Comparison of ENCODE assay signal across 9 cellular contexts in genomic region chr12:104455594-104456416, GRCh38. TPM values are rescaled to one million over a fixed set of nuclear protein-coding genes. Genes with fewer than 3 reads are reported as not detected.
A peak's percentile ranks its signal among the peaks of the same experiment; 100 is the strongest.
DNase-seq lines count a peak whose midpoint lies in the region; ATAC-seq, FAIRE-seq and TF ChIP-seq lines count a peak whose summit lies in the region.
"Had no signal": no experiment of that assay in that cellular context is flagged by ENCODE, and none has a peak within 500 bp of the region (broad histone marks: within the 10 kb centered on the region; RNA-seq: fewer than 3 reads in every experiment).

No MANE protein-coding gene starts in this region.

- no peak overlapping the region for H2BK5ac ChIP-seq in mesendoderm (ENCODE audit: low read length)

- peaks cover 0 to 32% (median 23%) of the 10 kb centered on the region in 9 donors for H3K4me1 ChIP-seq in heart right ventricle
- peaks cover 3% of the 10 kb centered on the region for H3K4me1 ChIP-seq in mesendoderm (ENCODE audit: control insufficient read depth, low read depth, low read length)
- peaks cover 1% of the 10 kb centered on the region for H3K4me1 ChIP-seq in urinary bladder (ENCODE audit: insufficient read depth)

- no peaks in the 10 kb centered on the region for H3K79me2 ChIP-seq in mesendoderm (ENCODE audit: control insufficient read depth, insufficient read depth, low read length)

- DNase-seq in heart right ventricle (no peak), cardiac septum (ENCODE audit: low spot score) (no peak), MCF 10A (ENCODE audit: unreplicated experiment) (no peak), mesendoderm (no peak), NCI-H1048 (lab: John Stamatoyannopoulos, UW) (no peak), H54 (ENCODE audit: insufficient read length, low spot score) (no peak)

- peak overlapping the region; percentile 53 for H3K18ac ChIP-seq in mesendoderm (ENCODE audit: low read length)

- H3K23ac ChIP-seq in mesendoderm (ENCODE audit: low read length) = no peak overlapping the region

- no peak overlapping the region for H4K5ac ChIP-seq in mesendoderm (ENCODE audit: low read length)

- H3K36me3 ChIP-seq in heart right ventricle (no peaks in the 10 kb centered on the region), mesendoderm (ENCODE audit: control insufficient read depth, insufficient read depth, low read length) (no peaks in the 10 kb centered on the region), urinary bladder (ENCODE audit: insufficient read depth) (no peaks in the 10 kb centered on the region)

- no peak overlapping the region for H4K8ac ChIP-seq in mesendoderm (ENCODE audit: low read depth, low read length)

- H3K4ac ChIP-seq in mesendoderm (ENCODE audit: low read depth, low read length) = no peak overlapping the region

- WGBS in heart right ventricle, 2 donors = 34 to 39% methylated on average over 8 of the region's 8 CpGs
- no CpG with 5 or more reads among the region's 8 CpGs for WGBS in mesendoderm (ENCODE audit: extremely low coverage, insufficient coverage, low lambda C conversion rate)
- 32% methylated on average over 8 of the region's 8 CpGs for WGBS in urinary bladder

- peak overlapping the region; percentile 65 for H3K56ac ChIP-seq in mesendoderm (ENCODE audit: low read length)

- TF ChIP-seq CTCF in heart right ventricle (IDR thresholded peaks at IDR 0.05) (no peak), MCF 10A (IDR thresholded peaks at IDR 0.05; ENCODE audit: unreplicated experiment) (no peak)

- H3K9me3 ChIP-seq in heart right ventricle = peaks cover 0 to 3% (median 0%) of the 10 kb centered on the region in 11 donors

- H3K79me1 ChIP-seq in mesendoderm (ENCODE audit: low read length) = peaks cover under 1% of the 10 kb centered on the region

- H3K4me1 Mint-ChIP-seq in MCF 10A (ENCODE audit: insufficient read depth, unreplicated experiment) = peaks cover 24% of the 10 kb centered on the region

- H2AK5ac ChIP-seq in mesendoderm (ENCODE audit: low read length) = no peak overlapping the region

- intact Hi-C loops in heart right ventricle (cut with DNase I) (loop anchor here in 7 of 10 donors (5.0 to 10.0 kb wide), 8 partner anchors 51 to 419 kb away; no protein-coding TSS in a partner anchor), cardiac septum (cut with DNase I) (loop anchor here (2.0 to 5.0 kb wide), 5 partner anchors 74 to 416 kb away; no protein-coding TSS in a partner anchor), MCF 10A (cut with micrococcal nuclease) (loop anchor here (2.0 to 5.0 kb wide), 6 partner anchors 73 to 646 kb away; partner anchors contain the start of gene SLC41A2)

- H3K4me3 ChIP-seq in heart right ventricle (peak overlapping the region; percentile 49 to 99 (median 93)), mesendoderm (ENCODE audit: low read length) (peak overlapping the region; percentile 53), urinary bladder (ENCODE audit: low read depth, low read length) (peak overlapping the region; percentile 87)

- no peak for TF ChIP-seq POLR2A in H54 (IDR thresholded peaks at IDR 0.05; ENCODE audit: low read depth, low read length)

- no TSS peak for BruUV-seq in MCF 10A (replicated peaks; lab: Mats Ljungman, UMichigan)

- CTCF ChIA-PET in MCF 10A (lab: Yijun Ruan, JAX) = interaction anchor here (0.6 to 2.0 kb wide), 5 partner anchors 12 to 597 kb away, joined by 3 to 9 read pairs (median 3); no protein-coding TSS in a partner anchor

- peak overlapping the region; percentile 83 for H3K4me3 Mint-ChIP-seq in MCF 10A (ENCODE audit: unreplicated experiment)

- H3K27me3 ChIP-seq in heart right ventricle (no peaks in the 10 kb centered on the region), mesendoderm (ENCODE audit: insufficient read depth, low read length, poor library complexity) (no peaks in the 10 kb centered on the region)

- no peaks in the 10 kb centered on the region for H3K9me3 Mint-ChIP-seq in MCF 10A (ENCODE audit: unreplicated experiment)

- no peak for FAIRE-seq in H54 (lab: Jason Lieb, UNC)
- FAIRE-seq: frontal cortex had no signal

- POLR2A ChIA-PET in MCF 10A (lab: Yijun Ruan, JAX) = interaction anchor here (1.0 to 2.4 kb wide), 4 partner anchors 70 to 503 kb away, joined by 3 to 7 read pairs (median 4); no protein-coding TSS in a partner anchor

- H3K27ac Mint-ChIP-seq in MCF 10A (ENCODE audit: low read depth, unreplicated experiment) = peak overlapping the region; percentile 88

- H3K4me2 ChIP-seq in mesendoderm (ENCODE audit: low read length) = peak overlapping the region; percentile 83

- H3K9ac ChIP-seq in mesendoderm (ENCODE audit: low read length) = peak overlapping the region; percentile 66

- no peaks in the 10 kb centered on the region for H3K27me3 Mint-ChIP-seq in MCF 10A (ENCODE audit: insufficient read depth, unreplicated experiment)

- H2BK15ac ChIP-seq in mesendoderm (replicated peaks; ENCODE audit: low read depth) = no peak overlapping the region

- ATAC-seq in heart right ventricle (no peak), GM21423 (IDR thresholded peaks at IDR 0.05; ENCODE audit: unreplicated experiment) (no peak)

- H3K27ac ChIP-seq in heart right ventricle (peak overlapping the region in 8 of 10 donors; percentile 74 to 95 (median 83)), mesendoderm (ENCODE audit: low read depth, low read length) (no peak overlapping the region), urinary bladder (ENCODE audit: low read depth) (no peak overlapping the region)

- no peaks in the 10 kb centered on the region for H3K36me3 Mint-ChIP-seq in MCF 10A (ENCODE audit: insufficient read depth, unreplicated experiment)

- H2BK120ac ChIP-seq in mesendoderm (ENCODE audit: low read depth, low read length) = no peak overlapping the region

RNA-seq across cellular contexts. Expression of gene CHST11, which starts 0.9 kb away (rescaled TPM):
- total RNA-seq in heart right ventricle (10 to 100 TPM in 2 of 10 donors, 1 to 10 TPM in 8; 2.7 to 12.7 (median 4.5) TPM), cardiac septum (6.1 TPM), MCF 10A (2022) (4.8 and 5.3 TPM in 2 replicates), urinary bladder (4.7 TPM)
- polyA plus RNA-seq in heart right ventricle (1 to 10 TPM; 1.1 to 1.2 TPM), urinary bladder (10.0 TPM)
- 5.2 TPM for polyA plus RNA-seq in mesendoderm (2013, experiment 1 of 2)
- polyA plus RNA-seq in mesendoderm (2013, experiment 2 of 2) = 5.9 TPM

Comparison
In these comparisons a context has a peak if more than half of its experiments do, and no peak if none do; other contexts are left out.
1. H3K27ac ChIP-seq: peak in heart right ventricle (8 of 10); none in mesendoderm (single experiment) and urinary bladder (single experiment).
2. Peak in every context shown above with its lines, with median percentiles within 50 percentile points of each other: H3K4me3 ChIP-seq.